In genomic region chr6:106979435-106979884, GRCh38 we compare ENCODE assay signal across 2 cellular contexts.
TF ChIP-seq lines count a peak whose summit lies in the region.

No MANE protein-coding gene starts in this region.

TF ChIP-seq in A549, 52 proteins besides CTCF, POLR2A, EP300 and RAD21:
- TF ChIP-seq CBX8 (IDR thresholded peaks at IDR 0.05), result no peak
- no peak for TF ChIP-seq JUN (IDR thresholded peaks at IDR 0.05)
- TF ChIP-seq MAX (IDR thresholded peaks at IDR 0.05), result peak; percentile 52
- TF ChIP-seq, protein P1, sequence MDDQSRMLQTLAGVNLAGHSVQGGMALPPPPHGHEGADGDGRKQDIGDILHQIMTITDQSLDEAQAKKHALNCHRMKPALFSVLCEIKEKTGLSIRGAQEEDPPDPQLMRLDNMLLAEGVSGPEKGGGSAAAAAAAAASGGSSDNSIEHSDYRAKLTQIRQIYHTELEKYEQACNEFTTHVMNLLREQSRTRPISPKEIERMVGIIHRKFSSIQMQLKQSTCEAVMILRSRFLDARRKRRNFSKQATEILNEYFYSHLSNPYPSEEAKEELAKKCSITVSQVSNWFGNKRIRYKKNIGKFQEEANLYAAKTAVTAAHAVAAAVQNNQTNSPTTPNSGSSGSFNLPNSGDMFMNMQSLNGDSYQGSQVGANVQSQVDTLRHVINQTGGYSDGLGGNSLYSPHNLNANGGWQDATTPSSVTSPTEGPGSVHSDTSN (IDR thresholded peaks at IDR 0.05), result 0 out of 2 replicates have a peak, but pooled peaks have one; percentile 38
- TF ChIP-seq SMC3 (IDR thresholded peaks at IDR 0.05), result peak; percentile 91

TF ChIP-seq in SK-N-SH, 30 proteins besides CTCF, POLR2A, EP300 and RAD21:
- no peak for TF ChIP-seq IRF3 (IDR thresholded peaks at IDR 0.05; ENCODE audit: low read depth, low read length)
- TF ChIP-seq GATA2 (CRISPR knock-in tag; IDR thresholded peaks at IDR 0.05), result no peak
- peak; percentile 45; the same call in 1 of the 2 replicates for TF ChIP-seq MXI1 (IDR thresholded peaks at IDR 0.05; ENCODE audit: low read depth, low read length)
- TF ChIP-seq SMC3 (IDR thresholded peaks at IDR 0.05; ENCODE audit: low read depth, low read length), result peak; percentile 93
- TF ChIP-seq GABPA (IDR thresholded peaks at IDR 0.05; ENCODE audit: low read depth), result no peak
TF ChIP-seq in SK-N-SH: peak in this region for 2.
